In the genomic region with DNA sequence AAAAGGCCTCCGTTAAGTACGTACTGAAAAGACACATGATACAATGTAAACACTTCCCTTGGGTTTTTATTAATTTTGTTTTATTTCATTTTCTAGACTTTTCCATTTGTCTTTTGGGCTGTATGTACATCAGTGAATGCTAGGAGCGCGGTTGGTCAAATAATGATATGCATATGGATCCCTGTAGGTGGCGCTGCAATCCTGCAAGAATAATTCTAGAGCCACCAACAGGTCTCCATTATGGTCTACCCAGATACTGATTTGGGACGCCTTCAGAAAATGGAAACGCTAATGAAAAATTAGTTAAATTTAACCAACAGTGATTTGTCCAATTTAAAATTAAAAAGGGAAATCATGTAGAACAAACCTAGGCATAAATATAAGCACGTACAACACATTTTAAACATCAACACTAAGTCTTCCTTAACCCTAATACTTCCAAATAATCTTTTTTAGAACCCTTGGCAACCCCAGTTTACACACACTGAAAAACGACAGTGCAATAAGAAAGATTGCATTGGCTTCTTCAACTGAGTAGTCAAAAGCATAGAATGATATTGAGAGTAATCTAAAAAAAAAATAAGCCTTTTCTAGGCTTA, we compare ENCODE assay signal across 9 cellular contexts.
DNase-seq lines count a peak whose midpoint lies in the region; ATAC-seq and TF ChIP-seq lines count a peak whose summit lies in the region.
"Had no signal": no experiment of that assay in that cellular context is flagged by ENCODE, and none has a peak within 500 bp of the region (broad histone marks: within the 10 kb centered on the region; RNA-seq: fewer than 3 reads in every experiment).

No MANE protein-coding gene starts in this region.

- no peaks in the 10 kb centered on the region for H4K20me1 ChIP-seq in DOHH2 (ENCODE audit: control insufficient read depth, insufficient read depth, low read depth, low read length)

- intact Hi-C loops in activated CD8-positive, alpha-beta T cell treated with anti-CD3 and anti-CD28 coated beads for 36 hours (cut with micrococcal nuclease), result no loop called here
- intact Hi-C loops in prostate gland (cut with DNase I), result loop anchor here (5.0 to 10.0 kb wide), 2 partner anchors 1077 to 1124 kb away; a partner anchor contains a TSS

- no peaks in the 10 kb centered on the region for H3K4me1 Mint-ChIP-seq in activated CD8-positive, alpha-beta T cell treated with anti-CD3 and anti-CD28 coated beads for 36 hours (ENCODE audit: low read depth)
- no peaks in the 10 kb centered on the region for H3K4me1 Mint-ChIP-seq in T-helper 2 cell treated with Interferon-gamma antibody and Interleukin-4, amounts not matched to agents 5 μg/mL and 100 μg/mL, for 36 hours (ENCODE audit: low read depth)

- no peak overlapping the region for H3K27ac Mint-ChIP-seq in activated CD8-positive, alpha-beta T cell treated with anti-CD3 and anti-CD28 coated beads for 36 hours
- H3K27ac Mint-ChIP-seq in T-helper 2 cell treated with Interferon-gamma antibody and Interleukin-4, amounts not matched to agents 5 μg/mL and 100 μg/mL, for 36 hours, result no peak overlapping the region
- H3K27ac Mint-ChIP-seq: dendritic cell treated with granulocyte-macrophage colony-stimulating factor and Interleukin-4, amounts not matched to agents 40 ng/mL and 50 ng/mL, for 4 days had no signal

- H3K27ac ChIP-seq in DOHH2 (ENCODE audit: low read depth, low read length), result no peak overlapping the region
- no peak overlapping the region for H3K27ac ChIP-seq in cardiac muscle cell
- H3K27ac ChIP-seq in prostate gland, result no peak overlapping the region

- H3K36me3 ChIP-seq in DOHH2 (ENCODE audit: control insufficient read depth, low read length) (no peaks in the 10 kb centered on the region), cardiac muscle cell (no peaks in the 10 kb centered on the region), prostate gland (no peaks in the 10 kb centered on the region)

- H3K4me1 ChIP-seq in DOHH2 (ENCODE audit: control insufficient read depth, low read length) (no peaks in the 10 kb centered on the region), cardiac muscle cell (ENCODE audit: low read depth) (peaks cover 9% of the 10 kb centered on the region), prostate gland (replicated peaks) (no peaks in the 10 kb centered on the region)

- POLR2A ChIA-PET in activated CD8-positive, alpha-beta T cell treated with anti-CD3 and anti-CD28 coated beads for 36 hours (lab: Charles Lee), result no interaction called here

- CTCF ChIA-PET in activated CD8-positive, alpha-beta T cell treated with anti-CD3 and anti-CD28 coated beads for 36 hours (lab: Charles Lee), result no interaction called here

- H3K9me2 ChIP-seq in DOHH2 (replicated peaks; ENCODE audit: control insufficient read depth, low read length), result no peaks in the 10 kb centered on the region

- H3K4me2 ChIP-seq in DOHH2 (ENCODE audit: low read length), result no peak overlapping the region

- no peaks in the 10 kb centered on the region for H3K27me3 Mint-ChIP-seq in activated CD8-positive, alpha-beta T cell treated with anti-CD3 and anti-CD28 coated beads for 36 hours
- H3K27me3 Mint-ChIP-seq in T-helper 2 cell treated with Interferon-gamma antibody and Interleukin-4, amounts not matched to agents 5 μg/mL and 100 μg/mL, for 36 hours (ENCODE audit: low read depth), result no peaks in the 10 kb centered on the region
- H3K27me3 Mint-ChIP-seq: dendritic cell treated with granulocyte-macrophage colony-stimulating factor and Interleukin-4, amounts not matched to agents 40 ng/mL and 50 ng/mL, for 4 days had no signal

- H3K4me3 Mint-ChIP-seq in activated CD8-positive, alpha-beta T cell treated with anti-CD3 and anti-CD28 coated beads for 36 hours, result no peak overlapping the region
- no peak overlapping the region for H3K4me3 Mint-ChIP-seq in T-helper 2 cell treated with Interferon-gamma antibody and Interleukin-4, amounts not matched to agents 5 μg/mL and 100 μg/mL, for 36 hours
- H3K4me3 Mint-ChIP-seq: dendritic cell treated with granulocyte-macrophage colony-stimulating factor and Interleukin-4, amounts not matched to agents 40 ng/mL and 50 ng/mL, for 4 days had no signal

- no peaks in the 10 kb centered on the region for H3F3A ChIP-seq in DOHH2 (ENCODE audit: control insufficient read depth, insufficient read depth)

- TF ChIP-seq CTCF in DOHH2 (IDR thresholded peaks at IDR 0.05; ENCODE audit: low read depth, low read length, poor library complexity, severe bottlenecking) (peak; percentile 71), cardiac muscle cell (IDR thresholded peaks at IDR 0.05; ENCODE audit: low read depth, low read length) (peak; percentile 72), prostate gland (IDR thresholded peaks at IDR 0.05) (peak; percentile 63 to 88 (median 84))
- TF ChIP-seq CTCF in activated CD8-positive, alpha-beta T cell treated with anti-CD3 and anti-CD28 coated beads for 36 hours (IDR thresholded peaks at IDR 0.05), result peak; percentile 61

- H3K9me3 Mint-ChIP-seq in activated CD8-positive, alpha-beta T cell treated with anti-CD3 and anti-CD28 coated beads for 36 hours, result no peaks in the 10 kb centered on the region
- no peaks in the 10 kb centered on the region for H3K9me3 Mint-ChIP-seq in T-helper 2 cell treated with Interferon-gamma antibody and Interleukin-4, amounts not matched to agents 5 μg/mL and 100 μg/mL, for 36 hours
- H3K9me3 Mint-ChIP-seq: dendritic cell treated with granulocyte-macrophage colony-stimulating factor and Interleukin-4, amounts not matched to agents 40 ng/mL and 50 ng/mL, for 4 days had no signal

- H3K4me3 ChIP-seq in DOHH2 (ENCODE audit: low read length) (no peak overlapping the region), cardiac muscle cell (no peak overlapping the region), prostate gland (no peak overlapping the region)

- TF ChIP-seq POLR2A in prostate gland (IDR thresholded peaks at IDR 0.05), result no peak

- no peaks in the 10 kb centered on the region for H3K9me3 ChIP-seq in DOHH2 (ENCODE audit: control insufficient read depth, insufficient read depth, low read length)
- no peaks in the 10 kb centered on the region for H3K9me3 ChIP-seq in cardiac muscle cell (ENCODE audit: low read depth)
- H3K9me3 ChIP-seq in prostate gland, result no peaks in the 10 kb centered on the region

- no peaks in the 10 kb centered on the region for H3K36me3 Mint-ChIP-seq in activated CD8-positive, alpha-beta T cell treated with anti-CD3 and anti-CD28 coated beads for 36 hours (ENCODE audit: low read depth)
- H3K36me3 Mint-ChIP-seq in T-helper 2 cell treated with Interferon-gamma antibody and Interleukin-4, amounts not matched to agents 5 μg/mL and 100 μg/mL, for 36 hours (ENCODE audit: low read depth), result no peaks in the 10 kb centered on the region

- peak; percentile 95 for ATAC-seq in GM19395 (IDR thresholded peaks at IDR 0.05; ENCODE audit: unreplicated experiment)
- peak; percentile 96 for ATAC-seq in HG03280 (IDR thresholded peaks at IDR 0.05; ENCODE audit: unreplicated experiment)
- ATAC-seq in activated CD8-positive, alpha-beta T cell treated with anti-CD3 and anti-CD28 coated beads for 36 hours, result no peak

- DNase-seq in NCI-H2171 treated with DMSO at 0.1 percent for 48 hours (lab: John Stamatoyannopoulos, UW) (peak; percentile 69), cardiac muscle cell (ENCODE audit: low read depth in 1 of 2, low spot score in 1 of 2) (peak; percentile 89 to 91), prostate gland (ENCODE audit: low spot score) (peak; percentile 68)
- peak; percentile 47 for DNase-seq in activated CD8-positive, alpha-beta T cell treated with anti-CD3 and anti-CD28 coated beads for 36 hours
- no peak for DNase-seq in T-helper 2 cell treated with Interferon-gamma antibody and Interleukin-4, amounts not matched to agents 5 μg/mL and 100 μg/mL, for 36 hours (ENCODE audit: low spot score)

- 25% methylated on average over 9 of the region's 9 CpGs for WGBS in prostate gland

- H3K27me3 ChIP-seq in DOHH2 (ENCODE audit: control insufficient read depth, low read length), result no peaks in the 10 kb centered on the region
- no peaks in the 10 kb centered on the region for H3K27me3 ChIP-seq in cardiac muscle cell
- H3K27me3 ChIP-seq in prostate gland (replicated peaks; ENCODE audit: insufficient read depth), result no peaks in the 10 kb centered on the region

- no peaks in the 10 kb centered on the region for H3K79me2 ChIP-seq in DOHH2 (ENCODE audit: control insufficient read depth, low read length)
